12 cellular contexts compared by ENCODE assay signal in the genomic region with DNA sequence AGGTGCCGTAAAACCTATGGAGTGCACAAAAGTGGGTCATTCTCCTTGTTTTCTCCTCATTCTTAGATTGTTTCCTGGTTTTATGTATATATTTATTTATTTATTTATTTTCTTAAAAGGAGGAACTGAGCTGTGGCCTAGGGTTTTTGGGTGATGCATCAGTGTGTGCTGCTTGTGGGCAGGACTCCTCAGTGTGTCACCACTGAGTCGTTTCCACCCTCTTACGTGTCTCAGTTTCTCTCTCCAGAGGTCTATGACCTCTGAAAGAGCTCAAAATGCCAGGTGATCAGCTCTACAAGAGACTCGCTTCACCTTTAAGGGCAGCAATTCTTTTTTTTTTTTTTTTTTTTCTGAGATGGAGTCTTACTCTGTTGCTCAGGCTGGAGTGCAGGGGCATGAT.
DNase-seq lines count a peak whose midpoint lies in the region; ATAC-seq and TF ChIP-seq lines count a peak whose summit lies in the region.
"Had no signal": no experiment of that assay in that cellular context is flagged by ENCODE, and none has a peak within 500 bp of the region (broad histone marks: within the 10 kb centered on the region; RNA-seq: fewer than 3 reads in every experiment).

No MANE protein-coding gene starts in this region.

- peak overlapping the region; percentile 55; the same call in 1 of the 2 replicates for H2AFZ ChIP-seq in Loucy (ENCODE audit: low read length)

- TF ChIP-seq CTCF in Loucy (conservative IDR thresholded peaks at IDR 0.05; ENCODE audit: low read length) (no peak), epithelial cell of esophagus (IDR thresholded peaks at IDR 0.05; ENCODE audit: insufficient read depth, low read depth, low read length, missing control alignments) (no peak)

- no peak overlapping the region for H3K27ac Mint-ChIP-seq in stimulated activated naive CD8-positive, alpha-beta T cell treated with anti-CD3 and anti-CD28 coated beads, Interleukin-15, amount 100 ng/mL, for 72 hours
- H3K27ac Mint-ChIP-seq in immature natural killer cell = no peak overlapping the region

- no peaks in the 10 kb centered on the region for H3K36me3 ChIP-seq in Loucy (ENCODE audit: insufficient read depth, low read length)

- H3K4me3 ChIP-seq in Loucy (ENCODE audit: low read length, poor library complexity, severe bottlenecking) (no peak overlapping the region), epithelial cell of esophagus (ENCODE audit: low read length) (no peak overlapping the region)

- peaks cover 30% of the 10 kb centered on the region for H3K4me1 Mint-ChIP-seq in stimulated activated naive CD8-positive, alpha-beta T cell treated with anti-CD3 and anti-CD28 coated beads, Interleukin-15, amount 100 ng/mL, for 72 hours
- H3K4me1 Mint-ChIP-seq in immature natural killer cell = no peaks in the 10 kb centered on the region

- H3K4me1 ChIP-seq in Loucy (ENCODE audit: insufficient read depth, low read length, poor library complexity, severe bottlenecking) = no peaks in the 10 kb centered on the region

- H3K27me3 Mint-ChIP-seq in stimulated activated naive CD8-positive, alpha-beta T cell treated with anti-CD3 and anti-CD28 coated beads, Interleukin-15, amount 100 ng/mL, for 72 hours = no peaks in the 10 kb centered on the region
- H3K27me3 Mint-ChIP-seq in immature natural killer cell (ENCODE audit: low read depth in 3 of 3) = peaks cover 0 to 5% (median 0%) of the 10 kb centered on the region in 3 donors

- no peak for TF ChIP-seq POLR2A in erythroblast (IDR thresholded peaks at IDR 0.05; ENCODE audit: low read length)

- H3K9me3 Mint-ChIP-seq in stimulated activated naive CD8-positive, alpha-beta T cell treated with anti-CD3 and anti-CD28 coated beads, Interleukin-15, amount 100 ng/mL, for 72 hours = no peaks in the 10 kb centered on the region
- H3K9me3 Mint-ChIP-seq in immature natural killer cell = no peaks in the 10 kb centered on the region

- H3K4me3 Mint-ChIP-seq in stimulated activated naive CD8-positive, alpha-beta T cell treated with anti-CD3 and anti-CD28 coated beads, Interleukin-15, amount 100 ng/mL, for 72 hours = no peak overlapping the region
- no peak overlapping the region for H3K4me3 Mint-ChIP-seq in immature natural killer cell
- H3K4me3 Mint-ChIP-seq: neural crest cell had no signal

- no peaks in the 10 kb centered on the region for H4K20me1 ChIP-seq in Loucy (ENCODE audit: insufficient read depth, low read length, poor library complexity, severe bottlenecking)

- H3K9me3 ChIP-seq in Loucy (ENCODE audit: insufficient read depth, low read depth, low read length) = no peaks in the 10 kb centered on the region

- no peaks in the 10 kb centered on the region for H3F3A ChIP-seq in Loucy (ENCODE audit: low read depth)

- peak; percentile 89 for ATAC-seq in stimulated activated naive CD8-positive, alpha-beta T cell treated with anti-CD3 and anti-CD28 coated beads, Interleukin-15, amount 100 ng/mL, for 72 hours

- no peak overlapping the region for H3K4me2 ChIP-seq in Loucy (ENCODE audit: low read depth, low read length, poor library complexity, severe bottlenecking)

- H3K27me3 ChIP-seq in Loucy (ENCODE audit: insufficient read depth, low read length, poor library complexity, severe bottlenecking) = no peaks in the 10 kb centered on the region

- peak; percentile 18 for DNase-seq in activated naive CD4-positive, alpha-beta T cell treated with Interleukin-2 at 50 U/mL for 16 hours
- DNase-seq in activated naive CD4-positive, alpha-beta T cell (lab: John Stamatoyannopoulos, UW) = no peak
- DNase-seq in epithelial cell of esophagus (ENCODE audit: low read depth) (peak; percentile 45), erythroblast (lab: John Stamatoyannopoulos, UW) (no peak), immature natural killer cell (no peak), NCI-H1417 treated with DMSO at 0.1 percent for 48 hours (lab: John Stamatoyannopoulos, UW) (no peak)
- DNase-seq in stimulated activated naive CD8-positive, alpha-beta T cell treated with anti-CD3 and anti-CD28 coated beads, Interleukin-15, amount 100 ng/mL, for 72 hours = peak in 1 of 2 donors; percentile 44
- DNase-seq: activated effector memory CD4-positive, alpha-beta T cell treated with anti-CD3 and anti-CD28 coated beads, Interleukin-2, amount 50 U/mL, for 16 hours; effector CD8-positive, alpha-beta T cell; GOT3 had no signal

- H3K79me2 ChIP-seq in Loucy (ENCODE audit: insufficient read depth, low read length) = no peaks in the 10 kb centered on the region

- no peak overlapping the region for H3K9ac ChIP-seq in Loucy (ENCODE audit: low read depth, low read length, poor library complexity, severe bottlenecking)

- H3K9me2 ChIP-seq in Loucy (replicated peaks; ENCODE audit: low read depth, low read length) = no peaks in the 10 kb centered on the region

- H3K36me3 Mint-ChIP-seq in immature natural killer cell = no peaks in the 10 kb centered on the region

Comparison
In these comparisons a context has a peak if more than half of its experiments do, and no peak if none do; other contexts are left out.
1. DNase-seq: peak in activated naive CD4-positive, alpha-beta T cell treated with Interleukin-2 at 50 U/mL for 16 hours (single experiment) and epithelial cell of esophagus (single experiment); none in activated naive CD4-positive, alpha-beta T cell (0 of 4), erythroblast (0 of 2), immature natural killer cell (0 of 3) and NCI-H1417 treated with DMSO at 0.1 percent for 48 hours (single experiment).